Comparison of ENCODE assay signal across 1 cellular context in genomic region chr14:100203962-100204834, GRCh38.
A peak's percentile ranks its signal among the peaks of the same experiment; 100 is the strongest.
TF ChIP-seq lines count a peak whose summit lies in the region.

No MANE protein-coding gene starts in this region.

TF ChIP-seq in HepG2, 621 proteins besides CTCF, POLR2A, EP300 and RAD21 (continued from another document and continues in another):
- TF ChIP-seq, protein P1, sequence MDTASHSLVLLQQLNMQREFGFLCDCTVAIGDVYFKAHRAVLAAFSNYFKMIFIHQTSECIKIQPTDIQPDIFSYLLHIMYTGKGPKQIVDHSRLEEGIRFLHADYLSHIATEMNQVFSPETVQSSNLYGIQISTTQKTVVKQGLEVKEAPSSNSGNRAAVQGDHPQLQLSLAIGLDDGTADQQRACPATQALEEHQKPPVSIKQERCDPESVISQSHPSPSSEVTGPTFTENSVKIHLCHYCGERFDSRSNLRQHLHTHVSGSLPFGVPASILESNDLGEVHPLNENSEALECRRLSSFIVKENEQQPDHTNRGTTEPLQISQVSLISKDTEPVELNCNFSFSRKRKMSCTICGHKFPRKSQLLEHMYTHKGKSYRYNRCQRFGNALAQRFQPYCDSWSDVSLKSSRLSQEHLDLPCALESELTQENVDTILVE (CRISPR knock-in tag; IDR thresholded peaks at IDR 0.05) = peak; percentile 81
- no peak for TF ChIP-seq TEAD2 (CRISPR knock-in tag; IDR thresholded peaks at IDR 0.05)
- 0 out of 2 replicates have a peak, but pooled peaks have one; percentile 60 for TF ChIP-seq ARNT2 (CRISPR knock-in tag; IDR thresholded peaks at IDR 0.05; ENCODE audit: low read depth)
- no peak for TF ChIP-seq ZFP82 (CRISPR knock-in tag; IDR thresholded peaks at IDR 0.05; ENCODE audit: borderline replicate concordance)
- TF ChIP-seq ELK4 (CRISPR knock-in tag; IDR thresholded peaks at IDR 0.05; ENCODE audit: borderline replicate concordance) = no peak
- TF ChIP-seq KMT2A (CRISPR knock-in tag; IDR thresholded peaks at IDR 0.05) = no peak
- TF ChIP-seq ZBTB4 (CRISPR knock-in tag; IDR thresholded peaks at IDR 0.05; ENCODE audit: borderline replicate concordance) = no peak
- TF ChIP-seq, protein P2, sequence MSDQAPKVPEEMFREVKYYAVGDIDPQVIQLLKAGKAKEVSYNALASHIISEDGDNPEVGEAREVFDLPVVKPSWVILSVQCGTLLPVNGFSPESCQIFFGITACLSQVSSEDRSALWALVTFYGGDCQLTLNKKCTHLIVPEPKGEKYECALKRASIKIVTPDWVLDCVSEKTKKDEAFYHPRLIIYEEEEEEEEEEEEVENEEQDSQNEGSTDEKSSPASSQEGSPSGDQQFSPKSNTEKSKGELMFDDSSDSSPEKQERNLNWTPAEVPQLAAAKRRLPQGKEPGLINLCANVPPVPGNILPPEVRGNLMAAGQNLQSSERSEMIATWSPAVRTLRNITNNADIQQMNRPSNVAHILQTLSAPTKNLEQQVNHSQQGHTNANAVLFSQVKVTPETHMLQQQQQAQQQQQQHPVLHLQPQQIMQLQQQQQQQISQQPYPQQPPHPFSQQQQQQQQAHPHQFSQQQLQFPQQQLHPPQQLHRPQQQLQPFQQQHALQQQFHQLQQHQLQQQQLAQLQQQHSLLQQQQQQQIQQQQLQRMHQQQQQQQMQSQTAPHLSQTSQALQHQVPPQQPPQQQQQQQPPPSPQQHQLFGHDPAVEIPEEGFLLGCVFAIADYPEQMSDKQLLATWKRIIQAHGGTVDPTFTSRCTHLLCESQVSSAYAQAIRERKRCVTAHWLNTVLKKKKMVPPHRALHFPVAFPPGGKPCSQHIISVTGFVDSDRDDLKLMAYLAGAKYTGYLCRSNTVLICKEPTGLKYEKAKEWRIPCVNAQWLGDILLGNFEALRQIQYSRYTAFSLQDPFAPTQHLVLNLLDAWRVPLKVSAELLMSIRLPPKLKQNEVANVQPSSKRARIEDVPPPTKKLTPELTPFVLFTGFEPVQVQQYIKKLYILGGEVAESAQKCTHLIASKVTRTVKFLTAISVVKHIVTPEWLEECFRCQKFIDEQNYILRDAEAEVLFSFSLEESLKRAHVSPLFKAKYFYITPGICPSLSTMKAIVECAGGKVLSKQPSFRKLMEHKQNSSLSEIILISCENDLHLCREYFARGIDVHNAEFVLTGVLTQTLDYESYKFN (CRISPR knock-in tag; conservative IDR thresholded peaks at IDR 0.05) = peak; percentile 94
- TF ChIP-seq THAP7 (CRISPR knock-in tag; IDR thresholded peaks at IDR 0.05) = no peak
- no peak for TF ChIP-seq KDM4B (CRISPR knock-in tag; IDR thresholded peaks at IDR 0.05)
- TF ChIP-seq KLF6 (CRISPR knock-in tag; IDR thresholded peaks at IDR 0.05) = 0 out of 2 replicates have a peak, but pooled peaks have one; percentile 59
- TF ChIP-seq EHMT2 (IDR thresholded peaks at IDR 0.05; ENCODE audit: borderline replicate concordance, low read depth, low read length) = no peak
- TF ChIP-seq, protein P3, sequence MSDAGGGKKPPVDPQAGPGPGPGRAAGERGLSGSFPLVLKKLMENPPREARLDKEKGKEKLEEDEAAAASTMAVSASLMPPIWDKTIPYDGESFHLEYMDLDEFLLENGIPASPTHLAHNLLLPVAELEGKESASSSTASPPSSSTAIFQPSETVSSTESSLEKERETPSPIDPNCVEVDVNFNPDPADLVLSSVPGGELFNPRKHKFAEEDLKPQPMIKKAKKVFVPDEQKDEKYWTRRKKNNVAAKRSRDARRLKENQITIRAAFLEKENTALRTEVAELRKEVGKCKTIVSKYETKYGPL (CRISPR knock-in tag; IDR thresholded peaks at IDR 0.05) = no peak
- TF ChIP-seq NR2F1 (CRISPR knock-in tag; IDR thresholded peaks at IDR 0.05) = peak in 1 of 2 experiments; percentile 65; a peak in 1 of 4 replicates
- no peak for TF ChIP-seq HNRNPLL (IDR thresholded peaks at IDR 0.05; ENCODE audit: low read depth, low read length, poor library complexity, severe bottlenecking)
- 0 out of 2 replicates have a peak, but pooled peaks have one; percentile 19 for TF ChIP-seq ZNF142 (CRISPR knock-in tag; IDR thresholded peaks at IDR 0.05)
- TF ChIP-seq MTF2 (CRISPR knock-in tag; IDR thresholded peaks at IDR 0.05; ENCODE audit: borderline replicate concordance) = no peak
- TF ChIP-seq ZNF383 (CRISPR knock-in tag; IDR thresholded peaks at IDR 0.05; ENCODE audit: borderline replicate concordance) = no peak
- no peak for TF ChIP-seq SATB2 (CRISPR knock-in tag; IDR thresholded peaks at IDR 0.05)
- no peak for TF ChIP-seq ZNF33B (CRISPR knock-in tag; IDR thresholded peaks at IDR 0.05)
- peak; percentile 69 for TF ChIP-seq THAP11 (CRISPR knock-in tag; IDR thresholded peaks at IDR 0.05)
- TF ChIP-seq SIN3A (IDR thresholded peaks at IDR 0.05; ENCODE audit: borderline replicate concordance, low read depth, low read length) = no peak
- peak; percentile 54; the same call in 1 of the 2 replicates for TF ChIP-seq ZBTB7B (CRISPR knock-in tag; IDR thresholded peaks at IDR 0.05)
- TF ChIP-seq, protein P4, sequence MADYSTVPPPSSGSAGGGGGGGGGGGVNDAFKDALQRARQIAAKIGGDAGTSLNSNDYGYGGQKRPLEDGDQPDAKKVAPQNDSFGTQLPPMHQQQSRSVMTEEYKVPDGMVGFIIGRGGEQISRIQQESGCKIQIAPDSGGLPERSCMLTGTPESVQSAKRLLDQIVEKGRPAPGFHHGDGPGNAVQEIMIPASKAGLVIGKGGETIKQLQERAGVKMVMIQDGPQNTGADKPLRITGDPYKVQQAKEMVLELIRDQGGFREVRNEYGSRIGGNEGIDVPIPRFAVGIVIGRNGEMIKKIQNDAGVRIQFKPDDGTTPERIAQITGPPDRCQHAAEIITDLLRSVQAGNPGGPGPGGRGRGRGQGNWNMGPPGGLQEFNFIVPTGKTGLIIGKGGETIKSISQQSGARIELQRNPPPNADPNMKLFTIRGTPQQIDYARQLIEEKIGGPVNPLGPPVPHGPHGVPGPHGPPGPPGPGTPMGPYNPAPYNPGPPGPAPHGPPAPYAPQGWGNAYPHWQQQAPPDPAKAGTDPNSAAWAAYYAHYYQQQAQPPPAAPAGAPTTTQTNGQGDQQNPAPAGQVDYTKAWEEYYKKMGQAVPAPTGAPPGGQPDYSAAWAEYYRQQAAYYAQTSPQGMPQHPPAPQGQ (CRISPR knock-in tag; IDR thresholded peaks at IDR 0.05; ENCODE audit: borderline replicate concordance) = no peak
- no peak for TF ChIP-seq ZNF670 (CRISPR knock-in tag; IDR thresholded peaks at IDR 0.05; ENCODE audit: borderline replicate concordance)
- TF ChIP-seq FOXJ3 (CRISPR knock-in tag; IDR thresholded peaks at IDR 0.05; ENCODE audit: borderline replicate concordance) = peak; percentile 91; the same call in 1 of the 2 replicates
- no peak for TF ChIP-seq PHF20 (CRISPR knock-in tag; IDR thresholded peaks at IDR 0.05)
- no peak for TF ChIP-seq ZNF660 (CRISPR knock-in tag; IDR thresholded peaks at IDR 0.05; ENCODE audit: borderline replicate concordance, low read depth)
- no peak for TF ChIP-seq ARNTL (CRISPR knock-in tag; IDR thresholded peaks at IDR 0.05)
- TF ChIP-seq CBX5 (CRISPR knock-in tag; IDR thresholded peaks at IDR 0.05; ENCODE audit: borderline replicate concordance) = no peak
- TF ChIP-seq, protein P5, sequence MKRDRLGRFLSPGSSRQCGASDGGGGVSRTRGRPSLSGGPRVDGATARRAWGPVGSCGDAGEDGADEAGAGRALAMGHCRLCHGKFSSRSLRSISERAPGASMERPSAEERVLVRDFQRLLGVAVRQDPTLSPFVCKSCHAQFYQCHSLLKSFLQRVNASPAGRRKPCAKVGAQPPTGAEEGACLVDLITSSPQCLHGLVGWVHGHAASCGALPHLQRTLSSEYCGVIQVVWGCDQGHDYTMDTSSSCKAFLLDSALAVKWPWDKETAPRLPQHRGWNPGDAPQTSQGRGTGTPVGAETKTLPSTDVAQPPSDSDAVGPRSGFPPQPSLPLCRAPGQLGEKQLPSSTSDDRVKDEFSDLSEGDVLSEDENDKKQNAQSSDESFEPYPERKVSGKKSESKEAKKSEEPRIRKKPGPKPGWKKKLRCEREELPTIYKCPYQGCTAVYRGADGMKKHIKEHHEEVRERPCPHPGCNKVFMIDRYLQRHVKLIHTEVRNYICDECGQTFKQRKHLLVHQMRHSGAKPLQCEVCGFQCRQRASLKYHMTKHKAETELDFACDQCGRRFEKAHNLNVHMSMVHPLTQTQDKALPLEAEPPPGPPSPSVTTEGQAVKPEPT (CRISPR knock-in tag; IDR thresholded peaks at IDR 0.05; ENCODE audit: low read depth) = no peak
- no peak for TF ChIP-seq MTA1 (CRISPR knock-in tag; IDR thresholded peaks at IDR 0.05; ENCODE audit: borderline replicate concordance)
- no peak for TF ChIP-seq ZSCAN22 (CRISPR knock-in tag; IDR thresholded peaks at IDR 0.05)
- no peak for TF ChIP-seq NFATC3 (CRISPR knock-in tag; IDR thresholded peaks at IDR 0.05)
- no peak for TF ChIP-seq HNRNPUL1 (IDR thresholded peaks at IDR 0.05; ENCODE audit: low read depth, low read length)
- TF ChIP-seq HINFP (CRISPR knock-in tag; IDR thresholded peaks at IDR 0.05; ENCODE audit: low read depth) = no peak
- TF ChIP-seq ZNF777 (CRISPR knock-in tag; IDR thresholded peaks at IDR 0.05) = 0 out of 2 replicates have a peak, but pooled peaks have one; percentile 23
